17 cellular contexts compared by ENCODE assay signal in genomic region chr2:32376756-32377155, GRCh38.
"Had no signal": no experiment of that assay in that cellular context is flagged by ENCODE, and none has a peak within 500 bp of the region (broad histone marks: within the 10 kb centered on the region; RNA-seq: fewer than 3 reads in every experiment).

No MANE protein-coding gene starts in this region.

- H3K9me3 ChIP-seq: breast epithelium, pancreas, sigmoid colon, thoracic aorta had no signal

- H3K27me3 Mint-ChIP-seq: activated naive CD8-positive, alpha-beta T cell treated with anti-CD3 and anti-CD28 coated beads, Interleukin-2, amount 50 U/mL, for 24 hours; dendritic cell treated with granulocyte-macrophage colony-stimulating factor and Interleukin-4, amounts not matched to agents 40 ng/mL and 50 ng/mL, for 4 days had no signal

- H3K4me1 ChIP-seq: breast epithelium had no signal

- DNase-seq: activated CD4-positive, alpha-beta T cell treated with anti-CD3 and anti-CD28 coated beads, Interleukin-2, amount 50 U/mL, for 1 hour; activated naive CD4-positive, alpha-beta T cell; activated naive CD8-positive, alpha-beta T cell treated with anti-CD3 and anti-CD28 coated beads, Interleukin-2, amount 50 U/mL, for 24 hours; aorta; effector memory CD4-positive, alpha-beta T cell; foreskin melanocyte; head of caudate nucleus; kidney glomerular epithelial cell; midbrain; pancreas; sigmoid colon; stimulated activated CD4-positive, alpha-beta T cell treated with anti-CD3 and anti-CD28 coated beads, Interleukin-12 subunit alpha, Interleukin-12 subunit beta, amount 100 ng/mL, for 4 hours; stimulated activated CD4-positive, alpha-beta T cell treated with anti-CD3 and anti-CD28 coated beads, Interleukin-2, amount 100 ng/mL, for 24 hours had no signal

- H3K4me3 ChIP-seq: breast epithelium, pancreas, sigmoid colon, thoracic aorta had no signal

- H3K27ac ChIP-seq: breast epithelium, pancreas, sigmoid colon, thoracic aorta had no signal

- H3K27me3 ChIP-seq: breast epithelium, pancreas, sigmoid colon had no signal

- H3K4me3 Mint-ChIP-seq: activated naive CD8-positive, alpha-beta T cell treated with anti-CD3 and anti-CD28 coated beads, Interleukin-2, amount 50 U/mL, for 24 hours; dendritic cell treated with granulocyte-macrophage colony-stimulating factor and Interleukin-4, amounts not matched to agents 40 ng/mL and 50 ng/mL, for 4 days; stimulated activated effector memory CD8-positive, alpha-beta T cell treated with anti-CD3 and anti-CD28 coated beads, Interleukin-12 subunit alpha, Interleukin-12 subunit beta, amount 100 ng/mL, for 72 hours had no signal

- H3K9me3 Mint-ChIP-seq: activated naive CD8-positive, alpha-beta T cell treated with anti-CD3 and anti-CD28 coated beads, Interleukin-2, amount 50 U/mL, for 24 hours; dendritic cell treated with granulocyte-macrophage colony-stimulating factor and Interleukin-4, amounts not matched to agents 40 ng/mL and 50 ng/mL, for 4 days; stimulated activated effector memory CD8-positive, alpha-beta T cell treated with anti-CD3 and anti-CD28 coated beads, Interleukin-12 subunit alpha, Interleukin-12 subunit beta, amount 100 ng/mL, for 72 hours had no signal

- H3K27ac Mint-ChIP-seq: activated naive CD8-positive, alpha-beta T cell treated with anti-CD3 and anti-CD28 coated beads, Interleukin-2, amount 50 U/mL, for 24 hours; dendritic cell treated with granulocyte-macrophage colony-stimulating factor and Interleukin-4, amounts not matched to agents 40 ng/mL and 50 ng/mL, for 4 days; stimulated activated effector memory CD8-positive, alpha-beta T cell treated with anti-CD3 and anti-CD28 coated beads, Interleukin-12 subunit alpha, Interleukin-12 subunit beta, amount 100 ng/mL, for 72 hours had no signal

- ATAC-seq: activated naive CD8-positive, alpha-beta T cell treated with anti-CD3 and anti-CD28 coated beads, Interleukin-2, amount 50 U/mL, for 24 hours; stimulated activated effector memory CD8-positive, alpha-beta T cell treated with anti-CD3 and anti-CD28 coated beads, Interleukin-12 subunit alpha, Interleukin-12 subunit beta, amount 100 ng/mL, for 72 hours had no signal

- H3K36me3 ChIP-seq: breast epithelium, thoracic aorta had no signal
